In genomic region chr4:52873191-52873590, GRCh38 we compare ENCODE assay signal across 16 cellular contexts. TPM values are rescaled to one million over a fixed set of nuclear protein-coding genes. Genes with fewer than 3 reads are reported as not detected.
DNase-seq lines count a peak whose midpoint lies in the region; ATAC-seq and TF ChIP-seq lines count a peak whose summit lies in the region.
"Had no signal": no experiment of that assay in that cellular context is flagged by ENCODE, and none has a peak within 500 bp of the region (broad histone marks: within the 10 kb centered on the region; RNA-seq: fewer than 3 reads in every experiment).

No MANE protein-coding gene starts in this region.

- ATAC-seq in T-helper 17 cell (no peak), upper lobe of right lung (no peak), HG02970 (IDR thresholded peaks at IDR 0.05; ENCODE audit: low FRiP score, unreplicated experiment) (no peak)
- ATAC-seq: activated T-cell treated with anti-CD3 and anti-CD28 coated beads, Interleukin-2, amount 50 U/mL, for 4 hours; foreskin keratinocyte had no signal

- 48 to 61% methylated on average over 1 of the region's 1 CpG for WGBS in thyroid gland, 2 donors

- DNase-seq in NCI-H510A treated with DMSO at 0.1 percent for 48 hours (lab: John Stamatoyannopoulos, UW), result peak; percentile 15
- DNase-seq in NCI-H510A (lab: John Stamatoyannopoulos, UW), result no peak
- DNase-seq in T-helper 17 cell, result no peak
- DNase-seq in medulla oblongata (ENCODE audit: extremely low spot score), result peak; percentile 59
- peak; percentile 15 for DNase-seq in thyroid gland
- DNase-seq in upper lobe of right lung, result no peak
- DNase-seq in activated CD4-positive, CD25-positive, alpha-beta regulatory T cell treated with anti-CD3 and anti-CD28 coated beads, Interleukin-2, amount 50 U/mL, for 72 hours, result no peak
- DNase-seq: activated CD4-positive, alpha-beta T cell treated with anti-CD3 and anti-CD28 coated beads, Interleukin-2, amount 50 U/mL, for 1 hour; activated T-cell treated with anti-CD3 and anti-CD28 coated beads, Interleukin-2, amount 50 U/mL, for 4 hours; CD4-positive, alpha-beta T cell; immature natural killer cell; NCI-H1105; tibial artery had no signal

- H3K4me1 ChIP-seq in thyroid gland, result peaks cover 34 to 51% of the 10 kb centered on the region in 2 donors
- peaks cover 10% of the 10 kb centered on the region for H3K4me1 ChIP-seq in upper lobe of right lung
- H3K4me1 ChIP-seq: foreskin keratinocyte had no signal

- H3K27ac ChIP-seq in thyroid gland (peak overlapping the region in 1 of 3 donors; percentile 61), upper lobe of right lung (no peak overlapping the region)
- H3K27ac ChIP-seq: foreskin keratinocyte, tibial artery had no signal

- H3K36me3 ChIP-seq in thyroid gland (no peaks in the 10 kb centered on the region), upper lobe of right lung (no peaks in the 10 kb centered on the region)
- H3K36me3 ChIP-seq: tibial artery had no signal

- H3K4me3 ChIP-seq in thyroid gland (replicated peaks in 1 of 3) (no peak overlapping the region), upper lobe of right lung (no peak overlapping the region)
- H3K4me3 ChIP-seq: tibial artery had no signal

- no peak overlapping the region for H3K4me3 Mint-ChIP-seq in T-helper 17 cell
- H3K4me3 Mint-ChIP-seq: activated T-cell treated with anti-CD3 and anti-CD28 coated beads, Interleukin-2, amount 50 U/mL, for 4 hours; CD4-positive, alpha-beta T cell; central memory CD8-positive, alpha-beta T cell; immature natural killer cell had no signal

- no peaks in the 10 kb centered on the region for H3K27me3 Mint-ChIP-seq in T-helper 17 cell
- H3K27me3 Mint-ChIP-seq: CD4-positive, alpha-beta T cell; central memory CD8-positive, alpha-beta T cell had no signal

- H3K27me3 ChIP-seq in thyroid gland, result no peaks in the 10 kb centered on the region
- H3K27me3 ChIP-seq in upper lobe of right lung, result no peaks in the 10 kb centered on the region
- H3K27me3 ChIP-seq: foreskin keratinocyte, tibial artery had no signal

- H3K9me3 ChIP-seq in T-helper 17 cell (ENCODE audit: control insufficient read depth, low read length, poor library complexity, severe bottlenecking), result no peaks in the 10 kb centered on the region
- H3K9me3 ChIP-seq in thyroid gland, result no peaks in the 10 kb centered on the region
- no peaks in the 10 kb centered on the region for H3K9me3 ChIP-seq in upper lobe of right lung
- H3K9me3 ChIP-seq: tibial artery had no signal

- intact Hi-C loops in thyroid gland (cut with DNase I), result no loop called here
- intact Hi-C loops in upper lobe of right lung (cut with DNase I), result no loop called here

- peaks cover 2% of the 10 kb centered on the region for H3K36me3 Mint-ChIP-seq in T-helper 17 cell (ENCODE audit: low read depth)

- TF ChIP-seq POLR2A in thyroid gland (IDR thresholded peaks at IDR 0.05), result no peak

- peaks cover 6% of the 10 kb centered on the region for H3K4me1 Mint-ChIP-seq in T-helper 17 cell
- H3K4me1 Mint-ChIP-seq: central memory CD8-positive, alpha-beta T cell; immature natural killer cell had no signal

- TF ChIP-seq CTCF in thyroid gland (IDR thresholded peaks at IDR 0.05) (no peak), upper lobe of right lung (IDR thresholded peaks at IDR 0.05) (no peak)

- peak overlapping the region; percentile 24 for H3K27ac Mint-ChIP-seq in T-helper 17 cell
- H3K27ac Mint-ChIP-seq: CD4-positive, alpha-beta T cell; immature natural killer cell had no signal

RNA-seq across cellular contexts. Expression of gene RASL11B, which starts 11.1 kb away (rescaled TPM):
- not detected for total RNA-seq in T-helper 17 cell
- total RNA-seq in thyroid gland, result 1 to 10 TPM in 1 of 4 donors, under 1 TPM in 3; 0.45 to 3.6 (median 0.60) TPM
- 2.2 TPM for total RNA-seq in upper lobe of right lung

Comparison
In these comparisons a context has a peak if more than half of its experiments do, and no peak if none do; other contexts are left out.
1. DNase-seq: peak in NCI-H510A treated with DMSO at 0.1 percent for 48 hours (single experiment), medulla oblongata (single experiment) and thyroid gland (2 of 2); none in NCI-H510A (single experiment), T-helper 17 cell (0 of 3), upper lobe of right lung (single experiment) and activated CD4-positive, CD25-positive, alpha-beta regulatory T cell treated with anti-CD3 and anti-CD28 coated beads, Interleukin-2, amount 50 U/mL, for 72 hours (single experiment).